In the genomic region with DNA sequence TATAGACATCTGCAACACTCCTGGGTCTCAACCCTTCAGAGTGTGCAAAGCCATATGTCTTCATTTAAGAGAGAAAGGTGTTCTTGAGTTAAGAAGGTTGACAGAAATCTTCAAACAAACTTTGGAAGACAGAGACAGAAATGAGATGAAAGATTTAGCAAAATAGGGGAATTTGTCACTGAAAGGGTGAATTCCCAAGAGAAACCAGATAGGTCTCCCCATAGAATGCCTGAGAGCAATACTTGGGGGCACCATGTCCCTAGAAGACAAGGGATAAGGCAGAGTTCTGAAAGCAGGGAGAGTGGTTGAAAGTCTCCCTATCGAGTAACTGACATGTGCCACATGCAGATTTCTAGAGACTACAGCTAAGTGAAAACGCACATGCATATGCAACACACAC, we compare ENCODE assay signal across 18 cellular contexts. TPM values are rescaled to one million over a fixed set of nuclear protein-coding genes. Genes with fewer than 3 reads are reported as not detected.
DNase-seq lines count a peak whose midpoint lies in the region; ATAC-seq and TF ChIP-seq lines count a peak whose summit lies in the region.
"Had no signal": no experiment of that assay in that cellular context is flagged by ENCODE, and none has a peak within 500 bp of the region (broad histone marks: within the 10 kb centered on the region; RNA-seq: fewer than 3 reads in every experiment).

No MANE protein-coding gene starts in this region.

- peaks cover 68% of the 10 kb centered on the region for H3K4me1 Mint-ChIP-seq in Calu3 (ENCODE audit: low read depth, unreplicated experiment)
- H3K4me1 Mint-ChIP-seq in T-cell = no peaks in the 10 kb centered on the region
- no peaks in the 10 kb centered on the region for H3K4me1 Mint-ChIP-seq in activated CD4-positive, alpha-beta memory T cell treated with anti-CD3 and anti-CD28 coated beads, Interleukin-2, amount 10 ng/mL, durations not matched to agents 7 days and 5 days

- BruUV-seq in Calu3 (replicated peaks; lab: Mats Ljungman, UMichigan) = no TSS peak

- DNase-seq in Calu3 (no peak), T-cell (no peak)
- no peak for DNase-seq in activated CD4-positive, alpha-beta T cell treated with anti-CD3 and anti-CD28 coated beads for 4 hours
- no peak for DNase-seq in activated CD4-positive, alpha-beta memory T cell treated with anti-CD3 and anti-CD28 coated beads, Interleukin-2, amount 10 ng/mL, durations not matched to agents 7 days and 5 days
- DNase-seq: ACHN; activated CD8-positive, alpha-beta memory T cell treated with anti-CD3 and anti-CD28 coated beads, Interleukin-2, amount 50 U/mL, for 48 hours; activated naive CD8-positive, alpha-beta T cell treated with anti-CD3 and anti-CD28 coated beads, Interleukin-2, amount 10 ng/mL, durations not matched to agents 7 days and 5 days; caudate nucleus; KBM-7; kidney glomerular epithelial cell; NCI-H2081; stimulated activated CD4-positive, alpha-beta T cell treated with anti-CD3 and anti-CD28 coated beads, Interleukin-2, amount 100 ng/mL, for 24 hours had no signal

- no peaks in the 10 kb centered on the region for H3K27me3 Mint-ChIP-seq in Calu3 (ENCODE audit: unreplicated experiment)
- H3K27me3 Mint-ChIP-seq in T-cell = peaks cover 0 to 6% of the 10 kb centered on the region in 2 donors
- no peaks in the 10 kb centered on the region for H3K27me3 Mint-ChIP-seq in activated CD4-positive, alpha-beta memory T cell treated with anti-CD3 and anti-CD28 coated beads, Interleukin-2, amount 10 ng/mL, durations not matched to agents 7 days and 5 days

- H3K9me3 Mint-ChIP-seq in Calu3 (ENCODE audit: low read depth, unreplicated experiment) (peaks cover 5% of the 10 kb centered on the region), T-cell (peaks cover 0 to 5% (median 0%) of the 10 kb centered on the region in 3 donors)
- peaks cover 4% of the 10 kb centered on the region for H3K9me3 Mint-ChIP-seq in activated CD4-positive, alpha-beta memory T cell treated with anti-CD3 and anti-CD28 coated beads, Interleukin-2, amount 10 ng/mL, durations not matched to agents 7 days and 5 days
- H3K9me3 Mint-ChIP-seq: activated naive CD8-positive, alpha-beta T cell treated with anti-CD3 and anti-CD28 coated beads, Interleukin-2, amount 10 ng/mL, durations not matched to agents 7 days and 5 days had no signal

- H3K27ac ChIP-seq in OCI-LY1 (ENCODE audit: low read depth, low read length, poor library complexity, severe bottlenecking) = peak overlapping the region; percentile 71
- H3K27ac ChIP-seq: SK-N-MC, VCaP had no signal

- ATAC-seq in GM21360 (IDR thresholded peaks at IDR 0.05; ENCODE audit: unreplicated experiment) (peak; percentile 30), HG03025 (IDR thresholded peaks at IDR 0.05; ENCODE audit: low FRiP score, unreplicated experiment) (peak; percentile 26), GM19463 (IDR thresholded peaks at IDR 0.05; ENCODE audit: unreplicated experiment) (no peak), T-cell (replicated peaks in 1 of 4) (no peak)

- H3K27ac Mint-ChIP-seq in Calu3 (ENCODE audit: unreplicated experiment) = peak overlapping the region; percentile 37
- no peak overlapping the region for H3K27ac Mint-ChIP-seq in T-cell
- no peak overlapping the region for H3K27ac Mint-ChIP-seq in activated CD4-positive, alpha-beta memory T cell treated with anti-CD3 and anti-CD28 coated beads, Interleukin-2, amount 10 ng/mL, durations not matched to agents 7 days and 5 days
- H3K27ac Mint-ChIP-seq: activated naive CD8-positive, alpha-beta T cell treated with anti-CD3 and anti-CD28 coated beads, Interleukin-2, amount 10 ng/mL, durations not matched to agents 7 days and 5 days had no signal

- H2AFZ ChIP-seq in OCI-LY1 (ENCODE audit: low read length) = no peak overlapping the region

- peaks cover 28% of the 10 kb centered on the region for H3K4me1 ChIP-seq in OCI-LY1 (ENCODE audit: insufficient read depth, low read length, severe bottlenecking)

- no peaks in the 10 kb centered on the region for H4K20me1 ChIP-seq in OCI-LY1 (ENCODE audit: insufficient read depth, low read length)

- no peaks in the 10 kb centered on the region for H3K9me2 ChIP-seq in OCI-LY1 (ENCODE audit: low read depth, low read length)

- no peak overlapping the region for H3K4me3 ChIP-seq in OCI-LY1 (ENCODE audit: low read depth, low read length, poor library complexity, severe bottlenecking)
- H3K4me3 ChIP-seq: SK-N-MC had no signal

- intact Hi-C loops in Calu3 (cut with micrococcal nuclease; ENCODE audit: unreplicated experiment) = no loop called here

- H3K27me3 ChIP-seq in OCI-LY1 (ENCODE audit: insufficient read depth, low read length) = no peaks in the 10 kb centered on the region

- peak overlapping the region; percentile 19; the same call in 1 of the 2 replicates for H3K4me2 ChIP-seq in OCI-LY1 (ENCODE audit: low read length)

- POLR2A ChIA-PET in T-cell (lab: Charles Lee) = no interaction called here
- POLR2A ChIA-PET in activated CD4-positive, alpha-beta memory T cell treated with anti-CD3 and anti-CD28 coated beads, Interleukin-2, amount 10 ng/mL, durations not matched to agents 7 days and 5 days (lab: Charles Lee) = no interaction called here

- H3K4me3 Mint-ChIP-seq in Calu3 (ENCODE audit: low read depth, unreplicated experiment) (no peak overlapping the region), T-cell (no peak overlapping the region)
- H3K4me3 Mint-ChIP-seq in activated CD4-positive, alpha-beta memory T cell treated with anti-CD3 and anti-CD28 coated beads, Interleukin-2, amount 10 ng/mL, durations not matched to agents 7 days and 5 days = no peak overlapping the region
- H3K4me3 Mint-ChIP-seq: activated naive CD8-positive, alpha-beta T cell treated with anti-CD3 and anti-CD28 coated beads, Interleukin-2, amount 10 ng/mL, durations not matched to agents 7 days and 5 days had no signal

- peaks cover 45% of the 10 kb centered on the region for H3K79me2 ChIP-seq in OCI-LY1 (ENCODE audit: insufficient read depth, low read length)

- TF ChIP-seq CTCF in Calu3 (IDR thresholded peaks at IDR 0.05; ENCODE audit: unreplicated experiment) = no peak
- TF ChIP-seq CTCF in OCI-LY1 (IDR thresholded peaks at IDR 0.05; ENCODE audit: low read length) = no peak

- peak overlapping the region; percentile 6; the same call in 1 of the 2 replicates for H3K9ac ChIP-seq in OCI-LY1 (ENCODE audit: low read length)

- peaks cover 1% of the 10 kb centered on the region; the same call in 1 of the 2 replicates for H3K36me3 ChIP-seq in OCI-LY1 (ENCODE audit: insufficient read depth, low read length)

- H3K36me3 Mint-ChIP-seq in Calu3 (ENCODE audit: insufficient read depth, unreplicated experiment) (peaks cover 33% of the 10 kb centered on the region), T-cell (peaks cover 8% of the 10 kb centered on the region)
- peaks cover 8% of the 10 kb centered on the region for H3K36me3 Mint-ChIP-seq in activated CD4-positive, alpha-beta memory T cell treated with anti-CD3 and anti-CD28 coated beads, Interleukin-2, amount 10 ng/mL, durations not matched to agents 7 days and 5 days (ENCODE audit: low read depth)

- no peaks in the 10 kb centered on the region for H3K9me3 ChIP-seq in OCI-LY1 (ENCODE audit: low read length)

- no peaks in the 10 kb centered on the region for H3F3A ChIP-seq in OCI-LY1 (ENCODE audit: insufficient read depth, low read length)

- CTCF ChIA-PET in Calu3 (lab: Charles Lee) (no interaction called here), T-cell (lab: Charles Lee) (no interaction called here)
- CTCF ChIA-PET in activated CD4-positive, alpha-beta memory T cell treated with anti-CD3 and anti-CD28 coated beads, Interleukin-2, amount 10 ng/mL, durations not matched to agents 7 days and 5 days (lab: Charles Lee) = no interaction called here

RNA-seq across cellular contexts. Expression of a gene that starts 50.0 kb away (rescaled TPM):
- 108 and 119 TPM in 2 replicates for total RNA-seq in Calu3 (2022)
- total RNA-seq in T-cell = 1 to 10 TPM; 1.4 to 2.9 (median 1.8) TPM
- total RNA-seq in activated CD4-positive, alpha-beta memory T cell treated with anti-CD3 and anti-CD28 coated beads, Interleukin-2, amount 10 ng/mL, durations not matched to agents 7 days and 5 days = 1 to 10 TPM; 6.4 to 6.9 TPM

Comparison
In these comparisons a context has a peak if more than half of its experiments do, and no peak if none do; other contexts are left out.
1. ATAC-seq: peak in GM21360 (single experiment) and HG03025 (single experiment); none in GM19463 (single experiment) and T-cell (0 of 4).
2. RNA of a gene that starts 50.0 kb away (total RNA-seq): 108 to 119 TPM in Calu3; 6.4 to 6.9 TPM in activated CD4-positive, alpha-beta memory T cell treated with anti-CD3 and anti-CD28 coated beads, Interleukin-2, amount 10 ng/mL, durations not matched to agents 7 days and 5 days and 1.4 to 2.9 TPM in T-cell; every median in the first group is over 10 times any median in the second.